8 cellular contexts compared by ENCODE assay signal in the genomic region with DNA sequence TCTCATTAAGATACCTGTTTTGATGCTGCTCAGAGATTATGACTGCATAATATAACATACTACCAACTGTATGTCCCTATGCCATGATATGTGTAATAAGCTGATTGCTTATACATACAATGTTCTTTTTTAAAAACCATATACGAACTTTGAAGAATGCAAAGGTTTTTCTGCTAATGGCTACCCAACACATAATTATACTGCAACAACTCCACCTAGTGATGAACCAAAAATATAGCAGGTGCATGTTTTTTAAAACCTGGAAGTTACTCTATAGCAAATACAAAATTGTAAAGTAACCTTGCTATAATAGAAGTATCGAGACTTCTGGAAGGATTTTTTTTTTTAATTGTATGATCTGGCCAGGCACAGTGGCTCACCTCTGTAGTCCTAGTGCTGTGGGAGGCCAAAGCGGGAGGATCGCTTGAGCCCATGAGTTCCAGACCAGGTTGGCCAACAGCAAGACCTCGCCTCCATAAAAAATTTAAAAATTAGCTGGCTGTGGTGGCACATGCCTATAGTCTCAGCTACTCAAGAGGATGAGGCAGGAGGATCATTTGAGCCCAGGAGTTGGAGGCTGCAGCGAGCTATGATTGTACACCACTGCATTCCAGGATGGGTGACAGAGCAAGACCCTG. TPM values are rescaled to one million over a fixed set of nuclear protein-coding genes. Genes with fewer than 3 reads are reported as not detected.
A peak's percentile ranks its signal among the peaks of the same experiment; 100 is the strongest.
DNase-seq lines count a peak whose midpoint lies in the region; ATAC-seq, FAIRE-seq and TF ChIP-seq lines count a peak whose summit lies in the region.

No MANE protein-coding gene starts in this region.

- dilution Hi-C loops in keratinocyte (cut with MboI; ENCODE audit: extremely low pct_ligation_motif_present, low sequenced_read_pairs), result no loop called here

- TF ChIP-seq CTCF in GM12878 (IDR thresholded peaks at IDR 0.05 in 2 of 3, conservative IDR thresholded peaks at IDR 0.05 in 1 of 3; ENCODE audit: control insufficient read depth in 2 of 3, extremely low read depth in 1 of 3, insufficient read depth in 1 of 3, low read depth in 3 of 3, low read length in 3 of 3) (peak; percentile 52 to 72 (median 62); a peak in 5 of 6 replicates), keratinocyte (optimal IDR thresholded peaks at IDR 0.05 in 1 of 3, IDR thresholded peaks at IDR 0.05 in 1 of 3, conservative IDR thresholded peaks at IDR 0.05 in 1 of 3; ENCODE audit: extremely low read depth in 1 of 3, insufficient read depth in 2 of 3, low read length in 3 of 3) (peak in 2 of 3 experiments; percentile 42 to 55), type B pancreatic cell (conservative IDR thresholded peaks at IDR 0.05) (peak; percentile 76)

- H3K4me1 ChIP-seq in GM12878 (ENCODE audit: control insufficient read depth, insufficient read depth, low read length) (no peaks in the 10 kb centered on the region), keratinocyte (ENCODE audit: control insufficient read depth, extremely low read depth, insufficient read depth, low read length) (no peaks in the 10 kb centered on the region)

- H4K20me1 ChIP-seq in GM12878 (ENCODE audit: control insufficient read depth, insufficient read depth) (no peaks in the 10 kb centered on the region), keratinocyte (ENCODE audit: control insufficient read depth, extremely low read depth, insufficient read depth, low read length) (no peaks in the 10 kb centered on the region)

- in situ Hi-C loops in GM12878 (cut with MboI), result loop anchor here (5.0 to 10.0 kb wide), 3 partner anchors 328 to 570 kb away; no protein-coding TSS in a partner anchor

- H3K4me3 ChIP-seq in GM12878, result no peak overlapping the region
- H3K4me3 ChIP-seq in keratinocyte (ENCODE audit: control insufficient read depth in 2 of 3, extremely low read depth in 1 of 3, insufficient read depth in 2 of 3, low read depth in 1 of 3, low read length in 3 of 3), result no peak overlapping the region

- H3K27ac Mint-ChIP-seq in type B pancreatic cell, result no peak overlapping the region

- no peak for TF ChIP-seq POLR2A in GM12878 (IDR thresholded peaks at IDR 0.05; ENCODE audit: low read depth, low read length)

- no peak overlapping the region for H3K4me3 Mint-ChIP-seq in type B pancreatic cell

- H3K4me2 ChIP-seq in GM12878 (ENCODE audit: control insufficient read depth, insufficient read depth), result no peak overlapping the region
- no peak overlapping the region for H3K4me2 ChIP-seq in keratinocyte (ENCODE audit: control insufficient read depth, extremely low read depth, insufficient read depth, low read depth, low read length)

- POLR2A ChIA-PET in GM12878 (lab: Charles Lee), result interaction anchor here (0.6 kb wide), 1 partner anchor 304 kb away, joined by 6 read pairs; no protein-coding TSS in a partner anchor

- H3K27me3 Mint-ChIP-seq in type B pancreatic cell, result no peaks in the 10 kb centered on the region

- TF ChIP-seq RAD21 in GM12878 (IDR thresholded peaks at IDR 0.05; ENCODE audit: insufficient read depth, low read depth, low read length), result peak; percentile 87

- H3K27ac ChIP-seq in GM12878 (ENCODE audit: control insufficient read depth, insufficient read depth) (no peak overlapping the region), keratinocyte (ENCODE audit: control insufficient read depth, insufficient read depth, low read length) (no peak overlapping the region)

- H3K9me1 ChIP-seq in keratinocyte (ENCODE audit: control insufficient read depth, extremely low read depth, insufficient read depth, low read length), result no peaks in the 10 kb centered on the region

- no peak overlapping the region for H3K9ac ChIP-seq in GM12878 (ENCODE audit: control insufficient read depth, insufficient read depth, low read length)
- H3K9ac ChIP-seq in keratinocyte (ENCODE audit: control insufficient read depth, extremely low read depth, insufficient read depth, low read length), result no peak overlapping the region

- no peaks in the 10 kb centered on the region for H3K36me3 Mint-ChIP-seq in type B pancreatic cell

- H2AFZ ChIP-seq in GM12878 (ENCODE audit: control insufficient read depth, low read depth, low read length) (no peak overlapping the region), keratinocyte (ENCODE audit: control insufficient read depth, low read length) (no peak overlapping the region)

- DNase-seq in NCI-H2196 (lab: John Stamatoyannopoulos, UW; ENCODE audit: unreplicated experiment) (peak; percentile 3), NCI-H2196 treated with DMSO at 0.1 percent for 48 hours (lab: John Stamatoyannopoulos, UW; ENCODE audit: unreplicated experiment) (no peak), NCI-H1048 (lab: John Stamatoyannopoulos, UW) (peak; percentile 3), GM12878 (ENCODE audit: low read depth, low spot score) (no peak), keratinocyte (ENCODE audit: low read depth, low spot score) (no peak), type B pancreatic cell (ENCODE audit: extremely low spot score, unreplicated experiment) (no peak)
- DNase-seq in stimulated activated CD4-positive, alpha-beta T cell treated with anti-CD3 and anti-CD28 coated beads, Interleukin-4, amount 100 ng/mL, for 1 hour, result no peak

- TF ChIP-seq EP300 in GM12878 (IDR thresholded peaks at IDR 0.05; ENCODE audit: borderline replicate concordance in 1 of 2, control insufficient read depth in 1 of 2, low read depth in 2 of 2, low read length in 2 of 2), result no peak

- H3K9me3 Mint-ChIP-seq in type B pancreatic cell, result peaks cover 5% of the 10 kb centered on the region

- H3K79me2 ChIP-seq in GM12878 (ENCODE audit: control insufficient read depth, insufficient read depth, low read length) (no peaks in the 10 kb centered on the region), keratinocyte (ENCODE audit: control insufficient read depth, insufficient read depth, low read length) (no peaks in the 10 kb centered on the region)

- SMC1A ChIA-PET in GM12878 (lab: Charles Lee; ENCODE audit: uncharacterized antibody, unreplicated experiment), result interaction anchor here (0.5 to 12.7 kb wide), 13 partner anchors 10 to 1270 kb away, joined by 3 to 163 read pairs (median 4); no protein-coding TSS in a partner anchor

- intact Hi-C loops in GM12878 (cut with micrococcal nuclease; ENCODE audit: unreplicated experiment), result loop anchor here (1.0 to 10.0 kb wide), 4 partner anchors 223 to 570 kb away; no protein-coding TSS in a partner anchor

- RAD21 ChIA-PET in GM12878 (lab: Charles Lee; ENCODE audit: unreplicated experiment), result interaction anchor here (0.6 to 12.8 kb wide), 9 partner anchors 15 to 443 kb away, joined by 3 to 135 read pairs (median 4); partner anchors contain the start of gene JMY

- FAIRE-seq in GM12878 (lab: Jason Lieb, UNC), result peak; percentile 75
- no peak for FAIRE-seq in keratinocyte (lab: Jason Lieb, UNC)

- ATAC-seq in GM12878 (peak; percentile 75), HG02852 (IDR thresholded peaks at IDR 0.05; ENCODE audit: unreplicated experiment) (no peak)

- 66% methylated on average over 6 of the region's 6 CpGs for WGBS in GM12878 (ENCODE audit: insufficient coverage, insufficient replicate concordance, low lambda C conversion rate, missing lambda C conversion rate)

- BruUV-seq in GM12878 (replicated peaks; lab: Mats Ljungman, UMichigan), result no TSS peak

- H3K27me3 ChIP-seq in GM12878 (replicated peaks in 1 of 2; ENCODE audit: control insufficient read depth in 2 of 2, insufficient read depth in 2 of 2, low read length in 1 of 2) (no peaks in the 10 kb centered on the region), keratinocyte (ENCODE audit: control insufficient read depth, extremely low read depth, insufficient read depth, low read length) (no peaks in the 10 kb centered on the region)

- peaks cover 6% of the 10 kb centered on the region for H3K4me1 Mint-ChIP-seq in type B pancreatic cell (ENCODE audit: unreplicated experiment)

- no peaks in the 10 kb centered on the region for H3K9me3 ChIP-seq in GM12878 (replicated peaks; ENCODE audit: control insufficient read depth, insufficient read depth, low read length)
- H3K9me3 ChIP-seq in keratinocyte (ENCODE audit: control insufficient read depth, low read depth, low read length), result no peaks in the 10 kb centered on the region

- CTCF ChIA-PET in GM12878 (lab: Yijun Ruan, JAX), result interaction anchor here (0.8 to 16.5 kb wide), 23 partner anchors 9 to 565 kb away, joined by 3 to 322 read pairs (median 4); no protein-coding TSS in a partner anchor

- H3K36me3 ChIP-seq in GM12878 (ENCODE audit: control insufficient read depth in 2 of 2, insufficient read depth in 2 of 2, low read length in 1 of 2) (no peaks in the 10 kb centered on the region), keratinocyte (ENCODE audit: control insufficient read depth in 2 of 2, extremely low read depth in 1 of 2, insufficient read depth in 2 of 2, low read length in 2 of 2) (no peaks in the 10 kb centered on the region)

RNA-seq across cellular contexts. Expression of gene HOMER1, which starts 49.1 kb away (rescaled TPM):
- 22.6 and 25.0 TPM in 2 replicates for total RNA-seq in GM12878 (2013; cell fraction: nucleolus; rRNA removed)
- total RNA-seq in GM12878 (2014; rRNA removed), result 7.1 and 7.4 TPM in 2 replicates
- 20.4 and 22.0 TPM in 2 replicates for total RNA-seq in GM12878 (2014; rRNA removed; fragmentation: Illumina TruSeq; extraction: Trizol)
- 9.2 and 12.9 TPM in 2 replicates for total RNA-seq in GM12878 (2021)
- polyA plus RNA-seq in GM12878 (2011; ENCODE audit: low read depth), result 1.5 TPM
- 0.96 and 1.5 TPM in 2 replicates for polyA plus RNA-seq in GM12878 (2011; rRNA removed)
- polyA plus RNA-seq in GM12878 (2011; cell fraction: cytosol; rRNA removed), result 0.25 and 0.30 TPM in 2 replicates
- polyA plus RNA-seq in GM12878 (2011; cell fraction: nucleus; rRNA removed), result 0.31 and 0.45 TPM in 2 replicates
- polyA plus RNA-seq in GM12878 (2012), result 2.3 and 3.3 TPM in 2 replicates
- polyA plus RNA-seq in GM12878 (2014; fragmentation: Illumina TruSeq; extraction: Trizol), result 10.0 and 14.4 TPM in 2 replicates
- polyA plus RNA-seq in GM12878 (2014; fragmentation: Nextera tagmentation; extraction: Ambion mirVana), result 1 to 10 TPM; 5.6 to 7.6 TPM
- polyA plus RNA-seq in GM12878 (2014; rRNA removed), result 5.0 and 6.0 TPM in 2 replicates
- 1 to 10 TPM; 7.2 to 9.1 TPM for polyA plus RNA-seq in GM12878 (2016; fragmentation: Nextera tagmentation; extraction: Ambion mirVana)
- polyA minus RNA-seq in GM12878 (2011; rRNA and poly(A)+ RNA removed), result 0.88 and 3.4 TPM in 2 replicates
- 2.2 TPM in 1 of 2 replicates, not detected in the other for polyA minus RNA-seq in GM12878 (2011; cell fraction: cytosol; rRNA and poly(A)+ RNA removed)
- polyA minus RNA-seq in GM12878 (2011; cell fraction: nucleus; rRNA and poly(A)+ RNA removed), result 1.2 and 1.7 TPM in 2 replicates
- 3.8 to 6.5 TPM (median 5.0 TPM) in 3 replicates for polyA plus RNA-seq in keratinocyte
- 60.1 TPM for polyA plus RNA-seq in keratinocyte (2011; ENCODE audit: low read depth)
- polyA plus RNA-seq in keratinocyte (2011; cell fraction: cytosol; rRNA removed), result 3.6 and 4.6 TPM in 2 replicates
- 3.7 and 3.8 TPM in 2 replicates for polyA plus RNA-seq in keratinocyte (2011; cell fraction: nucleus; rRNA removed)
- polyA plus RNA-seq in keratinocyte (2012; ENCODE audit: low replicate concordance), result 9.5 and 10.2 TPM in 2 replicates
- 1.3 to 7.7 TPM (median 5.1 TPM) in 3 replicates for polyA minus RNA-seq in keratinocyte
- 16.7 TPM for polyA minus RNA-seq in keratinocyte (2011; cell fraction: cytosol; rRNA and poly(A)+ RNA removed)
- polyA minus RNA-seq in keratinocyte (2011; cell fraction: nucleus; rRNA and poly(A)+ RNA removed), result 6.2 and 19.4 TPM in 2 replicates
- 13.9 and 20.0 TPM in 2 replicates for total RNA-seq in type B pancreatic cell (ENCODE audit: low replicate concordance)

Comparison
In these comparisons a context has a peak if more than half of its experiments do, and no peak if none do; other contexts are left out.
1. DNase-seq: peak in NCI-H2196 (single experiment) and NCI-H1048 (single experiment); none in NCI-H2196 treated with DMSO at 0.1 percent for 48 hours (single experiment), GM12878 (single experiment), keratinocyte (single experiment), type B pancreatic cell (single experiment) and stimulated activated CD4-positive, alpha-beta T cell treated with anti-CD3 and anti-CD28 coated beads, Interleukin-4, amount 100 ng/mL, for 1 hour (single experiment).
2. Peak in every context shown above with its lines, with median percentiles within 50 percentile points of each other: CTCF ChIP-seq.